28 cellular contexts compared by ENCODE assay signal in the genomic region with DNA sequence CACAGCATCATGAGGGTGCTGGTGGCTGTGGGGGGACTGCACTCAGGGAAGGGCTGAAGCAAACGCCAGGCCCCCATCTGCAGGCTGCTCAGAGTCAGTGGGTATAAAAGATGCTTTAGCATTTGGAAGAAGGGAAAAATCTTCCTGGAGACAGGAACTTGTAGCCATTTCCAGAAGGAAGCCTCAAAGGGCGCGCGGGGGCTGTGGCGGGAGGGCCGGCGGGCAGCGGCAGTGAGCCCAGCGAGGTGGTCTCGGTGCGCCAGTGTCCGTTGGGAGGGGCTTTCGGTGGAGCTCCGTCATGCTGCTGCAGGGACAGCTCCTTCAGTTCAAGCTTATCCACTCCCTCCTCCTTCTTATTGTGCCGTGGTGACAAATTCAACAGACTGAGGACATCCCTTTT.
"Had no signal": no experiment of that assay in that cellular context is flagged by ENCODE, and none has a peak within 500 bp of the region (broad histone marks: within the 10 kb centered on the region; RNA-seq: fewer than 3 reads in every experiment).

No MANE protein-coding gene starts in this region.

- H3K27me3 Mint-ChIP-seq: activated naive CD8-positive, alpha-beta T cell; naive B cell; stimulated activated memory B cell treated with anti-CD40 and anti-IgM and Interleukin-4, amounts not matched to agents 10 μg/mL and 1 μg/mL and 100 μg/mL, for 72 hours had no signal

- ATAC-seq: foreskin keratinocyte; heart right ventricle; left ventricle myocardium superior; stimulated activated memory B cell treated with anti-CD40 and anti-IgM and Interleukin-4, amounts not matched to agents 10 μg/mL and 1 μg/mL and 100 μg/mL, for 72 hours had no signal

- H3K4me3 Mint-ChIP-seq: activated naive CD8-positive, alpha-beta T cell; mesothelial cell of epicardium; naive B cell; stimulated activated memory B cell treated with anti-CD40 and anti-IgM and Interleukin-4, amounts not matched to agents 10 μg/mL and 1 μg/mL and 100 μg/mL, for 72 hours; T-helper 1 cell treated with Interleukin-12 subunit alpha and Interleukin-12 subunit beta and Interleukin-4 antibody, amounts not matched to agents 30 μg/mL and 1 μg/mL, for 36 hours had no signal

- H3K36me3 Mint-ChIP-seq: stimulated activated memory B cell treated with anti-CD40 and anti-IgM and Interleukin-4, amounts not matched to agents 10 μg/mL and 1 μg/mL and 100 μg/mL, for 72 hours had no signal

- H3K4me2 ChIP-seq: smooth muscle cell had no signal

- H3K4me1 Mint-ChIP-seq: stimulated activated memory B cell treated with anti-CD40 and anti-IgM and Interleukin-4, amounts not matched to agents 10 μg/mL and 1 μg/mL and 100 μg/mL, for 72 hours had no signal

- H3K4me3 ChIP-seq: colonic mucosa, dorsolateral prefrontal cortex, esophagus muscularis mucosa, heart right ventricle, right atrium auricular region, smooth muscle cell, suprapubic skin, tibial nerve had no signal

- H3K27ac ChIP-seq: colonic mucosa, esophagus muscularis mucosa, foreskin keratinocyte, heart right ventricle, right atrium auricular region, suprapubic skin, tibial nerve, WERI-Rb-1 had no signal

- H3K27ac Mint-ChIP-seq: activated naive CD8-positive, alpha-beta T cell; mesothelial cell of epicardium; naive B cell; stimulated activated memory B cell treated with anti-CD40 and anti-IgM and Interleukin-4, amounts not matched to agents 10 μg/mL and 1 μg/mL and 100 μg/mL, for 72 hours; T-helper 1 cell treated with Interleukin-12 subunit alpha and Interleukin-12 subunit beta and Interleukin-4 antibody, amounts not matched to agents 30 μg/mL and 1 μg/mL, for 36 hours had no signal

- DNase-seq: activated CD4-positive, alpha-beta T cell treated with anti-CD3 and anti-CD28 coated beads, Interleukin-2, amount 50 U/mL, for 1 hour; activated effector memory CD4-positive, alpha-beta T cell treated with Interleukin-2 at 50 U/mL for 16 hours; activated naive CD4-positive, alpha-beta T cell treated with Interleukin-2 at 50 U/mL for 16 hours; anterior cingulate cortex; cerebellar nuclear complex; colonic mucosa; dorsolateral prefrontal cortex; foreskin keratinocyte; heart right ventricle; left ventricle myocardium superior; mammary epithelial cell; naive B cell; occipital lobe; stimulated activated CD4-positive, alpha-beta T cell treated with anti-CD3 and anti-CD28 coated beads, Interleukin-1b, Interleukin-23, amount 100 ng/mL, for 48 hours; stimulated activated CD4-positive, alpha-beta T cell treated with anti-CD3 and anti-CD28 coated beads, Interleukin-4, amount 100 ng/mL, for 4 hours; stimulated activated CD8-positive, alpha-beta memory T cell treated with anti-CD3 and anti-CD28 coated beads, Interleukin-4, amount 100 ng/mL, for 48 hours; SW 1271; T-helper 9 cell; WERI-Rb-1 had no signal

- H3K9me3 ChIP-seq: colonic mucosa, esophagus muscularis mucosa, heart right ventricle, right atrium auricular region, suprapubic skin, tibial nerve had no signal

- H3K9me3 Mint-ChIP-seq: mesothelial cell of epicardium; naive B cell; stimulated activated memory B cell treated with anti-CD40 and anti-IgM and Interleukin-4, amounts not matched to agents 10 μg/mL and 1 μg/mL and 100 μg/mL, for 72 hours; T-helper 1 cell treated with Interleukin-12 subunit alpha and Interleukin-12 subunit beta and Interleukin-4 antibody, amounts not matched to agents 30 μg/mL and 1 μg/mL, for 36 hours had no signal

- H3K36me3 ChIP-seq: colonic mucosa had no signal

- H3K4me1 ChIP-seq: colonic mucosa, esophagus muscularis mucosa, foreskin keratinocyte, right atrium auricular region, suprapubic skin, tibial nerve had no signal

- H3K27me3 ChIP-seq: colonic mucosa, dorsolateral prefrontal cortex, esophagus muscularis mucosa, foreskin keratinocyte, heart right ventricle, right atrium auricular region, suprapubic skin, tibial nerve had no signal
